1 cellular context compared by ENCODE assay signal in genomic region chr7:50153141-50153540, GRCh38.
TF ChIP-seq lines count a peak whose summit lies in the region.

No MANE protein-coding gene starts in this region.

TF ChIP-seq in GM12878, 131 proteins besides CTCF, POLR2A, EP300 and RAD21 (continued from another document):
- no peak for TF ChIP-seq ZBTB4 (CRISPR knock-in tag; IDR thresholded peaks at IDR 0.05)
- TF ChIP-seq TCF12 (IDR thresholded peaks at IDR 0.05; ENCODE audit: low read depth, low read length), result 0 out of 2 replicates have a peak, but pooled peaks have one; percentile 34
- TF ChIP-seq ZNF687 (IDR thresholded peaks at IDR 0.05), result no peak
- TF ChIP-seq BRCA1 (IDR thresholded peaks at IDR 0.05; ENCODE audit: low read depth, low read length), result no peak
